1 cellular context compared by ENCODE assay signal in the genomic region with DNA sequence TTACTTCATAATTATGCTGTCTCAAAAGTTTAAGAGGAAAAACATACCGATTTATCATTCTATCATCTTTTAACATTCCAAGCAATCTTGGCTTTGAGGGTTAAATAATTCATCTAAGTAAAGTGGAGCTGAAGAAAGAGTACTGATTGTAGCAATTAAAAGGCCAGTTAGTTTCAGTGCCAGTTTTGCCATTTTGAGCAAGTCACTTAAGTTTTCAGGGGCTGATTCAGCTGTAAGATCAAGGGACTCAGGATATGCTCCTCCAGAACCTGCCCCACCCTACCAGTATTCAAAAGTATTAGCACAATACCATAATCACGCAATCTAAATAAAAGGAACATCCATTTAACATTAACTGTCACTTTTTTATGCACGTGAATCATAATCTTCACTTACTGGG.
TF ChIP-seq lines count a peak whose summit lies in the region.

No MANE protein-coding gene starts in this region.

TF ChIP-seq in SK-N-SH, 30 proteins besides CTCF, POLR2A, EP300 and RAD21 (continued from another document):
- TF ChIP-seq USF2 (IDR thresholded peaks at IDR 0.05; ENCODE audit: borderline replicate concordance, low read depth, low read length) (no peak), FOXM1 (IDR thresholded peaks at IDR 0.05; ENCODE audit: low read depth) (no peak), TCF12 (IDR thresholded peaks at IDR 0.05) (no peak), CHD2 (IDR thresholded peaks at IDR 0.05; ENCODE audit: low read length, partially characterized antibody) (no peak), FOXJ3 (CRISPR knock-in tag; IDR thresholded peaks at IDR 0.05) (no peak), EZH2phosphoT487 (IDR thresholded peaks at IDR 0.05; ENCODE audit: borderline replicate concordance, low read depth) (no peak)
TF ChIP-seq in SK-N-SH: peak in this region for 0.
